Comparison of ENCODE assay signal across 1 cellular context in the genomic region with DNA sequence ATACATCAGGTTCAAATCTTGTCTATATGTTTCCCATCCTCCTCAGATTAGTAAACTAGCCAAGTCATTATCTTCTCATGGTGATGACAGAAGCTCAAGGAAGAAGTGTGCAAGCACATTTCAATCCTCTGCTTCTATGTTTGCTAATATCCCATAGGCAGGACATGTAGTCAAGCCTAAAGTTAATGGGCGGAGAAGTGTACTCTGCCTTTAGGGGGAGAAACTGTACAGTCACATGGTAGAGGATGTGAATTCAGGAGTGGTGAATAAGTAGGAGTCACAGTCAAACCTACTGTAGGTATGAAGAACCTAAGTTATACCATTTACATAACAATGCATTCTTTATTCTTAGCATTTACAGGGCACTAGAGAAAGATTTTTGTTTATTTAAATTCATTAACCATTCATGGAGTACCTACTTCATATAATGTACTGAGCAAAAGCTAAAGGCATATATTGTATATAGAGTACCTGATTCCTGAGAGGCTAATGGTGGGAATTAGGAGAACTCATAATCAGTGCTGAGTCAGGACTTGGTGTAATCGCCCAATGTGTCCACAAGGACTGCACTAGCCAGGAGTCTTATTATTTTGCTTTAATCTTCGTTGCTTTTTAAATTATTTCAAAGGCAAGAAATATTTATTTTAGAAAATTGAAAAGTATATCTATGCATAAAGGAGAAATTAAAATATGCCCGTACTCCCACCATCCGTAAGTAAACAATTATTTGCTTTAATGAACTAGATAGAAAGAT.
A peak's percentile ranks its signal among the peaks of the same experiment; 100 is the strongest.
TF ChIP-seq lines count a peak whose summit lies in the region.

No MANE protein-coding gene starts in this region.

TF ChIP-seq in H1, 55 proteins besides CTCF, POLR2A, EP300 and RAD21:
- TF ChIP-seq SUZ12 (IDR thresholded peaks at IDR 0.05; ENCODE audit: low read length) (no peak), SIRT6 (IDR thresholded peaks at IDR 0.05; ENCODE audit: low read length) (no peak), ZNF274 (IDR thresholded peaks at IDR 0.05; ENCODE audit: borderline replicate concordance, extremely low read depth, low read length) (no peak), MAFK (IDR thresholded peaks at IDR 0.05; ENCODE audit: low read depth, low read length) (peak; percentile 66), TEAD4 (IDR thresholded peaks at IDR 0.05; ENCODE audit: low read depth, low read length) (no peak), BACH1 (IDR thresholded peaks at IDR 0.05; ENCODE audit: low read length) (peak; percentile 48; the same call in 1 of the 2 replicates)
TF ChIP-seq in H1: peak in this region for 2.
